ENCODE assay signal across 8 cellular contexts in genomic region chr14:50954811-50955372, GRCh38. TPM values are rescaled to one million over a fixed set of nuclear protein-coding genes. Genes with fewer than 3 reads are reported as not detected.
A peak's percentile ranks its signal among the peaks of the same experiment; 100 is the strongest.
DNase-seq lines count a peak whose midpoint lies in the region; ATAC-seq, FAIRE-seq and TF ChIP-seq lines count a peak whose summit lies in the region.

No MANE protein-coding gene starts in this region.

- no peaks in the 10 kb centered on the region for H3K36me3 Mint-ChIP-seq in T-helper 17 cell (ENCODE audit: low read depth)
- H3K36me3 Mint-ChIP-seq in activated T-helper 2 cell treated with anti-CD3 and anti-CD28 coated beads, Interferon-gamma antibody, Interleukin-2, Interleukin-4, amounts not matched to agents 10 μg/mL and 5 μg/mL and 100 μg/mL, durations not matched to agents 14 hours and 24 hours and 36 hours (ENCODE audit: low read depth) = no peaks in the 10 kb centered on the region

- peaks cover 4% of the 10 kb centered on the region for H3K4me1 Mint-ChIP-seq in T-helper 17 cell
- H3K4me1 Mint-ChIP-seq in activated T-helper 2 cell treated with anti-CD3 and anti-CD28 coated beads, Interferon-gamma antibody, Interleukin-2, Interleukin-4, amounts not matched to agents 10 μg/mL and 5 μg/mL and 100 μg/mL, durations not matched to agents 14 hours and 24 hours and 36 hours (ENCODE audit: low read depth) = peaks cover 15% of the 10 kb centered on the region

- peaks cover 11% of the 10 kb centered on the region for H3K27me3 Mint-ChIP-seq in T-helper 17 cell
- peaks cover 2% of the 10 kb centered on the region for H3K27me3 Mint-ChIP-seq in activated T-helper 2 cell treated with anti-CD3 and anti-CD28 coated beads, Interferon-gamma antibody, Interleukin-2, Interleukin-4, amounts not matched to agents 10 μg/mL and 5 μg/mL and 100 μg/mL, durations not matched to agents 14 hours and 24 hours and 36 hours (ENCODE audit: low read depth)

- H3K9me3 Mint-ChIP-seq in activated T-helper 2 cell treated with anti-CD3 and anti-CD28 coated beads, Interferon-gamma antibody, Interleukin-2, Interleukin-4, amounts not matched to agents 10 μg/mL and 5 μg/mL and 100 μg/mL, durations not matched to agents 14 hours and 24 hours and 36 hours = no peaks in the 10 kb centered on the region

- H3K27ac Mint-ChIP-seq in T-helper 17 cell = no peak overlapping the region
- no peak overlapping the region for H3K27ac Mint-ChIP-seq in activated T-helper 2 cell treated with anti-CD3 and anti-CD28 coated beads, Interferon-gamma antibody, Interleukin-2, Interleukin-4, amounts not matched to agents 10 μg/mL and 5 μg/mL and 100 μg/mL, durations not matched to agents 14 hours and 24 hours and 36 hours

- H3K4me3 ChIP-seq in RWPE2 (ENCODE audit: severe bottlenecking) = no peak overlapping the region
- no peak overlapping the region for H3K4me3 ChIP-seq in fibroblast of mammary gland (ENCODE audit: control insufficient read depth, low read depth, low read length)

- intact Hi-C loops in activated T-helper 2 cell treated with anti-CD3 and anti-CD28 coated beads, Interferon-gamma antibody, Interleukin-2, Interleukin-4, amounts not matched to agents 10 μg/mL and 5 μg/mL and 100 μg/mL, durations not matched to agents 14 hours and 24 hours and 36 hours (cut with micrococcal nuclease) = no loop called here

- FAIRE-seq in HTR-8/SVneo (lab: Jason Lieb, UNC) = no peak

- peak overlapping the region; percentile 94 for H3K27ac ChIP-seq in RWPE2 (ENCODE audit: poor library complexity, severe bottlenecking)

- H3K36me3 ChIP-seq in RWPE2 (ENCODE audit: low read depth) = no peaks in the 10 kb centered on the region

- DNase-seq in DMS79 treated with DMSO at 0.1 percent for 48 hours (lab: John Stamatoyannopoulos, UW) (peak; percentile 61), HTR-8/SVneo (ENCODE audit: insufficient read length, low spot score) (peak; percentile 46), RWPE2 (ENCODE audit: low spot score) (no peak), fibroblast of mammary gland (ENCODE audit: low read depth) (peak; percentile 81), non-pigmented ciliary epithelial cell (ENCODE audit: low read depth) (peak; percentile 52), T-helper 17 cell (no peak)
- DNase-seq in stimulated activated CD4-positive, alpha-beta T cell treated with anti-CD3 and anti-CD28 coated beads, Interleukin-2, amount 100 ng/mL, for 24 hours = no peak
- DNase-seq in activated T-helper 2 cell treated with anti-CD3 and anti-CD28 coated beads, Interferon-gamma antibody, Interleukin-2, Interleukin-4, amounts not matched to agents 10 μg/mL and 5 μg/mL and 100 μg/mL, durations not matched to agents 14 hours and 24 hours and 36 hours (ENCODE audit: low spot score) = no peak

- peaks cover 19% of the 10 kb centered on the region for H3K4me1 ChIP-seq in RWPE2 (ENCODE audit: insufficient read depth, poor library complexity, severe bottlenecking)

- peak; percentile 59 for ATAC-seq in RWPE2 (ENCODE audit: low read depth)
- ATAC-seq in T-helper 17 cell = no peak

- H3K9me3 ChIP-seq in RWPE2 (ENCODE audit: severe bottlenecking) = no peaks in the 10 kb centered on the region
- H3K9me3 ChIP-seq in T-helper 17 cell (ENCODE audit: control insufficient read depth, low read length, poor library complexity, severe bottlenecking) = no peaks in the 10 kb centered on the region

- H3K4me3 Mint-ChIP-seq in T-helper 17 cell = no peak overlapping the region
- H3K4me3 Mint-ChIP-seq in activated T-helper 2 cell treated with anti-CD3 and anti-CD28 coated beads, Interferon-gamma antibody, Interleukin-2, Interleukin-4, amounts not matched to agents 10 μg/mL and 5 μg/mL and 100 μg/mL, durations not matched to agents 14 hours and 24 hours and 36 hours (ENCODE audit: low read depth) = no peak overlapping the region

- peak; percentile 89 for TF ChIP-seq CTCF in RWPE2 (IDR thresholded peaks at IDR 0.05; ENCODE audit: poor library complexity, severe bottlenecking)
- peak; percentile 78 for TF ChIP-seq CTCF in fibroblast of mammary gland (conservative IDR thresholded peaks at IDR 0.05; ENCODE audit: control insufficient read depth, insufficient read depth, low read depth, low read length)

- H3K27me3 ChIP-seq in RWPE2 (ENCODE audit: insufficient read depth, poor library complexity, severe bottlenecking) = no peaks in the 10 kb centered on the region

RNA-seq across cellular contexts. Expression of gene PYGL, which starts 10.6 kb away (rescaled TPM):
- 10 to 100 TPM in 1 of 2 donors, 1 to 10 TPM in 1; 2.0 to 12.4 TPM for total RNA-seq in T-helper 17 cell
- 1.5 and 2.1 TPM in 2 replicates for total RNA-seq in activated T-helper 2 cell treated with anti-CD3 and anti-CD28 coated beads, Interferon-gamma antibody, Interleukin-2, Interleukin-4, amounts not matched to agents 10 μg/mL and 5 μg/mL and 100 μg/mL, durations not matched to agents 14 hours and 24 hours and 36 hours

Comparison
In these comparisons a context has a peak if more than half of its experiments do, and no peak if none do; other contexts are left out.
1. DNase-seq: peak in DMS79 treated with DMSO at 0.1 percent for 48 hours (single experiment), HTR-8/SVneo (single experiment), fibroblast of mammary gland (single experiment) and non-pigmented ciliary epithelial cell (single experiment); none in RWPE2 (single experiment), T-helper 17 cell (0 of 3), stimulated activated CD4-positive, alpha-beta T cell treated with anti-CD3 and anti-CD28 coated beads, Interleukin-2, amount 100 ng/mL, for 24 hours (0 of 2) and activated T-helper 2 cell treated with anti-CD3 and anti-CD28 coated beads, Interferon-gamma antibody, Interleukin-2, Interleukin-4, amounts not matched to agents 10 μg/mL and 5 μg/mL and 100 μg/mL, durations not matched to agents 14 hours and 24 hours and 36 hours (single experiment).